ENCODE assay signal across 11 cellular contexts in genomic region chr20:35738410-35739179, GRCh38. TPM values are rescaled to one million over a fixed set of nuclear protein-coding genes. Genes with fewer than 3 reads are reported as not detected.
DNase-seq lines count a peak whose midpoint lies in the region; ATAC-seq and TF ChIP-seq lines count a peak whose summit lies in the region.
"Had no signal": no experiment of that assay in that cellular context is flagged by ENCODE, and none has a peak within 500 bp of the region (broad histone marks: within the 10 kb centered on the region; RNA-seq: fewer than 3 reads in every experiment).

No MANE protein-coding gene starts in this region.

- H3K79me2 ChIP-seq in ACC112 (ENCODE audit: control insufficient read depth, insufficient read depth, low read length, unreplicated experiment) (peaks cover 92% of the 10 kb centered on the region), GM23338 (replicated peaks; ENCODE audit: insufficient read depth) (peaks cover 84% of the 10 kb centered on the region)

- ATAC-seq in GM23338 (no peak), GM21526 (IDR thresholded peaks at IDR 0.05; ENCODE audit: low FRiP score, unreplicated experiment) (no peak), upper lobe of right lung (no peak)

- H3K4me1 ChIP-seq in ACC112 (ENCODE audit: control insufficient read depth, insufficient read depth, low read length, unreplicated experiment) (peaks cover 50% of the 10 kb centered on the region), GM23338 (ENCODE audit: insufficient read depth) (peaks cover 17% of the 10 kb centered on the region), adipocyte (ENCODE audit: control insufficient read depth, insufficient read depth, low read length) (peaks cover 54% of the 10 kb centered on the region), muscle layer of colon (ENCODE audit: insufficient read depth, low read length) (peaks cover 66% of the 10 kb centered on the region), upper lobe of right lung (peaks cover 60% of the 10 kb centered on the region)

- H4K20me1 ChIP-seq in GM23338 (replicated peaks; ENCODE audit: insufficient read depth), result peaks cover 72% of the 10 kb centered on the region

- H3K9me3 ChIP-seq in adipocyte (ENCODE audit: control insufficient read depth, low read length) (no peaks in the 10 kb centered on the region), muscle layer of colon (ENCODE audit: low read length) (no peaks in the 10 kb centered on the region), upper lobe of right lung (no peaks in the 10 kb centered on the region)

- peaks cover 4% of the 10 kb centered on the region; the same call in 1 of the 3 replicates for H3K9me3 Mint-ChIP-seq in GM23338

- H3K9me2 ChIP-seq in GM23338 (ENCODE audit: insufficient read depth), result no peaks in the 10 kb centered on the region

- peak overlapping the region; percentile 30 for H3K4me3 ChIP-seq in ACC112 (ENCODE audit: low read depth, low read length)
- H3K4me3 ChIP-seq in GM23338, result no peak overlapping the region
- H3K4me3 ChIP-seq in adipocyte (ENCODE audit: low read length), result peak overlapping the region; percentile 93
- no peak overlapping the region for H3K4me3 ChIP-seq in muscle layer of colon (ENCODE audit: low read depth in 1 of 2, low read length in 2 of 2)
- H3K4me3 ChIP-seq in upper lobe of right lung, result no peak overlapping the region

- H3K4me1 Mint-ChIP-seq in GM23338, result peaks cover 28% of the 10 kb centered on the region

- intact Hi-C loops in upper lobe of right lung (cut with DNase I), result no loop called here

- peak overlapping the region; percentile 11; the same call in 1 of the 2 replicates for H3K27ac Mint-ChIP-seq in GM23338

- DNase-seq in GM23338 (ENCODE audit: low spot score) (no peak), adipocyte (ENCODE audit: low read depth) (no peak), upper lobe of right lung (no peak)
- DNase-seq in stimulated activated CD4-positive, alpha-beta T cell treated with anti-CD3 and anti-CD28 coated beads, Interleukin-1b, Interleukin-23, amount 100 ng/mL, for 48 hours, result no peak
- no peak for DNase-seq in activated effector memory CD4-positive, alpha-beta T cell treated with anti-CD3 and anti-CD28 coated beads, Interleukin-2, amount 50 U/mL, for 16 hours
- DNase-seq: activated CD4-positive, alpha-beta T cell treated with anti-CD3 and anti-CD28 coated beads for 4 hours; caudate nucleus; NCI-H1092 treated with DMSO at 0.1 percent for 48 hours had no signal

- no peak overlapping the region for H3K4me2 ChIP-seq in GM23338

- H2AFZ ChIP-seq in ACC112 (ENCODE audit: low read length, unreplicated experiment) (no peak overlapping the region), GM23338 (no peak overlapping the region)

- H3K27me3 Mint-ChIP-seq in GM23338 (ENCODE audit: insufficient read depth, low read depth, poor library complexity), result peaks cover 24% of the 10 kb centered on the region

- peak overlapping the region; percentile 100 for H3K9ac ChIP-seq in adipocyte (ENCODE audit: low read length)
- H3K9ac ChIP-seq in muscle layer of colon (ENCODE audit: low read length), result peak overlapping the region; percentile 13

- H3K36me3 Mint-ChIP-seq in GM23338 (ENCODE audit: low read depth), result peaks cover 82% of the 10 kb centered on the region

- H3K36me3 ChIP-seq in ACC112 (ENCODE audit: insufficient read depth, low read length), result peaks cover 58% of the 10 kb centered on the region
- H3K36me3 ChIP-seq in GM23338 (ENCODE audit: insufficient read depth), result peaks cover 63% of the 10 kb centered on the region
- peaks cover 70% of the 10 kb centered on the region for H3K36me3 ChIP-seq in adipocyte (ENCODE audit: control insufficient read depth, insufficient read depth, low read length, severe bottlenecking)
- H3K36me3 ChIP-seq in muscle layer of colon (ENCODE audit: insufficient read depth, low read length), result peaks cover 54% of the 10 kb centered on the region
- peaks cover 72% of the 10 kb centered on the region for H3K36me3 ChIP-seq in upper lobe of right lung

- no peak for TF ChIP-seq CTCF in GM23338 (conservative IDR thresholded peaks at IDR 0.05; ENCODE audit: low read depth in 2 of 2)
- TF ChIP-seq CTCF in upper lobe of right lung (IDR thresholded peaks at IDR 0.05), result no peak

- H3F3A ChIP-seq in GM23338 (replicated peaks; ENCODE audit: low read depth), result peaks cover 13% of the 10 kb centered on the region; the same call in 1 of the 2 replicates

- no peaks in the 10 kb centered on the region for H3K27me3 ChIP-seq in ACC112 (ENCODE audit: insufficient read depth, low read length)
- H3K27me3 ChIP-seq in GM23338 (ENCODE audit: insufficient read depth), result no peaks in the 10 kb centered on the region
- H3K27me3 ChIP-seq in adipocyte (replicated peaks; ENCODE audit: control insufficient read depth, insufficient read depth, low read length), result no peaks in the 10 kb centered on the region
- H3K27me3 ChIP-seq in muscle layer of colon (ENCODE audit: control insufficient read depth in 1 of 2, insufficient read depth in 2 of 2, low read length in 2 of 2), result no peaks in the 10 kb centered on the region
- no peaks in the 10 kb centered on the region for H3K27me3 ChIP-seq in upper lobe of right lung

- H3K27ac ChIP-seq in ACC112 (ENCODE audit: low read depth, low read length), result no peak overlapping the region
- peak overlapping the region; percentile 28; the same call in 1 of the 2 replicates for H3K27ac ChIP-seq in GM23338 (ENCODE audit: low read depth)
- H3K27ac ChIP-seq in muscle layer of colon (ENCODE audit: low read depth, low read length), result no peak overlapping the region
- no peak overlapping the region for H3K27ac ChIP-seq in upper lobe of right lung

- peak overlapping the region; percentile 48; the same call in 2 of the 3 replicates for H3K4me3 Mint-ChIP-seq in GM23338

TF ChIP-seq in GM23338, 12 proteins besides CTCF, POLR2A, EP300 and RAD21:
- no peak for TF ChIP-seq EZH2 (IDR thresholded peaks at IDR 0.05; ENCODE audit: low read depth, unreplicated experiment)
- no peak for TF ChIP-seq NANOG (IDR thresholded peaks at IDR 0.05; ENCODE audit: borderline replicate concordance)

RNA-seq across cellular contexts. Expression of gene RBM39, which starts 3.5 kb away (rescaled TPM):
- 248 and 259 TPM in 2 replicates for total RNA-seq in GM23338 (2014; rRNA removed; shearing (Covaris generic))
- 413 and 420 TPM in 2 replicates for polyA plus RNA-seq in GM23338 (2016; fragmentation: Nextera tagmentation; extraction: Ambion mirVana)
- total RNA-seq in upper lobe of right lung, result 298 TPM

RNA-seq across cellular contexts. Expression of gene PHF20, which starts 33.2 kb away (rescaled TPM):
- total RNA-seq in GM23338 (2014; rRNA removed; shearing (Covaris generic)), result 56.6 and 71.8 TPM in 2 replicates
- 103 TPM in 2 replicates for polyA plus RNA-seq in GM23338 (2016; fragmentation: Nextera tagmentation; extraction: Ambion mirVana)
- total RNA-seq in upper lobe of right lung, result 56.5 TPM

RNA-seq across cellular contexts. Expression of gene ROMO1, which starts 39.4 kb away (rescaled TPM):
- 127 and 152 TPM in 2 replicates for total RNA-seq in GM23338 (2014; rRNA removed; shearing (Covaris generic))
- polyA plus RNA-seq in GM23338 (2016; fragmentation: Nextera tagmentation; extraction: Ambion mirVana), result 881 and 947 TPM in 2 replicates
- 77.9 TPM for total RNA-seq in upper lobe of right lung

RNA-seq across cellular contexts. Expression of gene NFS1, which starts 39.4 kb away (rescaled TPM):
- 35.7 and 45.9 TPM in 2 replicates for total RNA-seq in GM23338 (2014; rRNA removed; shearing (Covaris generic))
- 19.7 and 22.8 TPM in 2 replicates for polyA plus RNA-seq in GM23338 (2016; fragmentation: Nextera tagmentation; extraction: Ambion mirVana)
- 19.5 TPM for total RNA-seq in upper lobe of right lung

Comparison
In these comparisons a context has a peak if more than half of its experiments do, and no peak if none do; other contexts are left out.
1. H3K4me3 ChIP-seq: peak in ACC112 (single experiment) and adipocyte (single experiment); none in GM23338 (single experiment), muscle layer of colon (0 of 2) and upper lobe of right lung (single experiment).